ENCODE assay signal across 10 cellular contexts in genomic region chr11:86202013-86202336, GRCh38. TPM values are rescaled to one million over a fixed set of nuclear protein-coding genes. Genes with fewer than 3 reads are reported as not detected.
A peak's percentile ranks its signal among the peaks of the same experiment; 100 is the strongest.
DNase-seq lines count a peak whose midpoint lies in the region; ATAC-seq and TF ChIP-seq lines count a peak whose summit lies in the region.
"Had no signal": no experiment of that assay in that cellular context is flagged by ENCODE, and none has a peak within 500 bp of the region (broad histone marks: within the 10 kb centered on the region; RNA-seq: fewer than 3 reads in every experiment).

No MANE protein-coding gene starts in this region.

- H3K27ac Mint-ChIP-seq in activated CD8-positive, alpha-beta memory T cell treated with anti-CD3 and anti-CD28 coated beads, Interleukin-2, amount 10 ng/mL, durations not matched to agents 7 days and 5 days: no peak overlapping the region
- no peak overlapping the region for H3K27ac Mint-ChIP-seq in progenitor cell of endocrine pancreas
- H3K27ac Mint-ChIP-seq: nephron had no signal

- CTCF ChIA-PET in activated CD8-positive, alpha-beta memory T cell treated with anti-CD3 and anti-CD28 coated beads, Interleukin-2, amount 10 ng/mL, durations not matched to agents 7 days and 5 days (lab: Charles Lee): interaction anchor here (0.9 to 3.3 kb wide), 12 partner anchors 8 to 226 kb away, joined by 3 to 23 read pairs (median 5); partner anchors contain the start of gene PICALM

- no peaks in the 10 kb centered on the region for H3K27me3 ChIP-seq in rectal smooth muscle tissue (ENCODE audit: control insufficient read depth, insufficient read depth, low read length)

- H3K4me1 Mint-ChIP-seq in activated CD8-positive, alpha-beta memory T cell treated with anti-CD3 and anti-CD28 coated beads, Interleukin-2, amount 10 ng/mL, durations not matched to agents 7 days and 5 days: peaks cover under 1% of the 10 kb centered on the region
- H3K4me1 Mint-ChIP-seq in progenitor cell of endocrine pancreas (ENCODE audit: low read depth): no peaks in the 10 kb centered on the region

- peak; percentile 81 for ATAC-seq in activated CD8-positive, alpha-beta memory T cell treated with anti-CD3 and anti-CD28 coated beads, Interleukin-2, amount 10 ng/mL, durations not matched to agents 7 days and 5 days
- peak; percentile 57 for ATAC-seq in HG03521 (IDR thresholded peaks at IDR 0.05; ENCODE audit: unreplicated experiment)

- no peaks in the 10 kb centered on the region for H3K27me3 Mint-ChIP-seq in activated CD8-positive, alpha-beta memory T cell treated with anti-CD3 and anti-CD28 coated beads, Interleukin-2, amount 10 ng/mL, durations not matched to agents 7 days and 5 days
- peaks cover 12% of the 10 kb centered on the region for H3K27me3 Mint-ChIP-seq in progenitor cell of endocrine pancreas

- peaks cover 2% of the 10 kb centered on the region for H3K36me3 Mint-ChIP-seq in activated CD8-positive, alpha-beta memory T cell treated with anti-CD3 and anti-CD28 coated beads, Interleukin-2, amount 10 ng/mL, durations not matched to agents 7 days and 5 days
- H3K36me3 Mint-ChIP-seq in progenitor cell of endocrine pancreas (ENCODE audit: insufficient read depth): peaks cover 1% of the 10 kb centered on the region

- DNase-seq in activated CD8-positive, alpha-beta memory T cell treated with anti-CD3 and anti-CD28 coated beads, Interleukin-2, amount 10 ng/mL, durations not matched to agents 7 days and 5 days: peak; percentile 57
- no peak for DNase-seq in activated CD8-positive, alpha-beta memory T cell treated with anti-CD3 and anti-CD28 coated beads, Interleukin-2, amount 50 U/mL, for 48 hours
- DNase-seq in coronary artery (ENCODE audit: low spot score) (no peak), cerebellar nuclear complex (lab: John Stamatoyannopoulos, UW) (no peak), NCI-H774 (lab: John Stamatoyannopoulos, UW) (no peak), progenitor cell of endocrine pancreas (ENCODE audit: low spot score, unreplicated experiment) (no peak)

- TF ChIP-seq CTCF in coronary artery (IDR thresholded peaks at IDR 0.05) (no peak), progenitor cell of endocrine pancreas (IDR thresholded peaks at IDR 0.05; ENCODE audit: unreplicated experiment) (no peak)

- H3K27ac ChIP-seq in coronary artery (peak overlapping the region in 1 of 2 donors; percentile 35), rectal smooth muscle tissue (ENCODE audit: low read depth, low read length) (no peak overlapping the region)
- H3K27ac ChIP-seq: VCaP had no signal

- no peaks in the 10 kb centered on the region for H3K36me3 ChIP-seq in rectal smooth muscle tissue (ENCODE audit: control insufficient read depth, insufficient read depth, low read length)

- H3K4me3 ChIP-seq in coronary artery (peak overlapping the region; percentile 58), rectal smooth muscle tissue (ENCODE audit: low read length) (peak overlapping the region; percentile 24)

- no peak overlapping the region for H3K9ac ChIP-seq in rectal smooth muscle tissue (ENCODE audit: low read length)

- H3K4me3 Mint-ChIP-seq in activated CD8-positive, alpha-beta memory T cell treated with anti-CD3 and anti-CD28 coated beads, Interleukin-2, amount 10 ng/mL, durations not matched to agents 7 days and 5 days: no peak overlapping the region
- H3K4me3 Mint-ChIP-seq in progenitor cell of endocrine pancreas (ENCODE audit: low read depth): no peak overlapping the region
- H3K4me3 Mint-ChIP-seq: nephron had no signal

- H3K9me3 Mint-ChIP-seq in activated CD8-positive, alpha-beta memory T cell treated with anti-CD3 and anti-CD28 coated beads, Interleukin-2, amount 10 ng/mL, durations not matched to agents 7 days and 5 days (ENCODE audit: low read depth): no peaks in the 10 kb centered on the region
- no peaks in the 10 kb centered on the region for H3K9me3 Mint-ChIP-seq in progenitor cell of endocrine pancreas (ENCODE audit: low read depth)

- H3K4me1 ChIP-seq in rectal smooth muscle tissue (ENCODE audit: control insufficient read depth, insufficient read depth, low read length): peaks cover 6% of the 10 kb centered on the region

RNA-seq across cellular contexts. Expression of gene EED, which starts 42.6 kb away (rescaled TPM):
- total RNA-seq in activated CD8-positive, alpha-beta memory T cell treated with anti-CD3 and anti-CD28 coated beads, Interleukin-2, amount 10 ng/mL, durations not matched to agents 7 days and 5 days: 100 to 1,000 TPM in 1 of 2 experiments, 10 to 100 TPM in 1; 50.1 to 102 TPM
- total RNA-seq in progenitor cell of endocrine pancreas: 33.5 and 34.6 TPM in 2 replicates
